8 cellular contexts compared by ENCODE assay signal in genomic region chr2:102841107-102841840, GRCh38.
DNase-seq lines count a peak whose midpoint lies in the region; ATAC-seq, FAIRE-seq and TF ChIP-seq lines count a peak whose summit lies in the region.

No MANE protein-coding gene starts in this region.

- no peaks in the 10 kb centered on the region for H3K9me3 Mint-ChIP-seq in Calu3 (ENCODE audit: low read depth, unreplicated experiment)
- H3K9me3 Mint-ChIP-seq in stimulated activated memory B cell treated with anti-CD40 and anti-IgM and Interleukin-4, amounts not matched to agents 10 μg/mL and 1 μg/mL and 100 μg/mL, for 72 hours: no peaks in the 10 kb centered on the region

- H3K27ac Mint-ChIP-seq in Calu3 (ENCODE audit: unreplicated experiment): no peak overlapping the region
- H3K27ac Mint-ChIP-seq in stimulated activated memory B cell treated with anti-CD40 and anti-IgM and Interleukin-4, amounts not matched to agents 10 μg/mL and 1 μg/mL and 100 μg/mL, for 72 hours: no peak overlapping the region

- peak overlapping the region; percentile 71 for H2AFZ ChIP-seq in OCI-LY3 (ENCODE audit: low read depth, low read length)

- TF ChIP-seq CTCF in Calu3 (IDR thresholded peaks at IDR 0.05; ENCODE audit: unreplicated experiment): peak; percentile 30
- TF ChIP-seq CTCF in OCI-LY3 (IDR thresholded peaks at IDR 0.05; ENCODE audit: low read depth, low read length): peak; percentile 60
- TF ChIP-seq CTCF in bronchial epithelial cell (IDR thresholded peaks at IDR 0.05; ENCODE audit: insufficient read depth, low read length, severe bottlenecking): peak; percentile 66

- H4K20me1 ChIP-seq in OCI-LY3 (ENCODE audit: insufficient read depth, low read length): no peaks in the 10 kb centered on the region

- no peak overlapping the region for H3K4me3 Mint-ChIP-seq in Calu3 (ENCODE audit: low read depth, unreplicated experiment)
- H3K4me3 Mint-ChIP-seq in stimulated activated memory B cell treated with anti-CD40 and anti-IgM and Interleukin-4, amounts not matched to agents 10 μg/mL and 1 μg/mL and 100 μg/mL, for 72 hours: no peak overlapping the region

- H3K79me2 ChIP-seq in OCI-LY3 (ENCODE audit: low read length): no peaks in the 10 kb centered on the region

- no TSS peak for BruUV-seq in Calu3 (replicated peaks; lab: Mats Ljungman, UMichigan)

- H3K27ac ChIP-seq in OCI-LY3 (ENCODE audit: low read length): no peak overlapping the region

- DNase-seq in Calu3 (peak; percentile 63), GM19239 (ENCODE audit: insufficient read length, low spot score) (peak; percentile 8), bronchial epithelial cell (ENCODE audit: low read depth) (peak; percentile 38), kidney tubule cell (ENCODE audit: low spot score) (peak; percentile 65)

- H3K4me3 ChIP-seq in OCI-LY3 (ENCODE audit: low read length): no peak overlapping the region
- no peak overlapping the region for H3K4me3 ChIP-seq in bronchial epithelial cell (ENCODE audit: low read depth, low read length)

- H3K36me3 Mint-ChIP-seq in Calu3 (ENCODE audit: insufficient read depth, unreplicated experiment): no peaks in the 10 kb centered on the region
- no peaks in the 10 kb centered on the region for H3K36me3 Mint-ChIP-seq in stimulated activated memory B cell treated with anti-CD40 and anti-IgM and Interleukin-4, amounts not matched to agents 10 μg/mL and 1 μg/mL and 100 μg/mL, for 72 hours

- no peaks in the 10 kb centered on the region for H3K9me3 ChIP-seq in OCI-LY3 (ENCODE audit: insufficient read depth, low read length)

- H3K4me1 Mint-ChIP-seq in Calu3 (ENCODE audit: low read depth, unreplicated experiment): no peaks in the 10 kb centered on the region
- no peaks in the 10 kb centered on the region for H3K4me1 Mint-ChIP-seq in stimulated activated memory B cell treated with anti-CD40 and anti-IgM and Interleukin-4, amounts not matched to agents 10 μg/mL and 1 μg/mL and 100 μg/mL, for 72 hours

- H3K4me2 ChIP-seq in OCI-LY3 (ENCODE audit: low read length): no peak overlapping the region

- peaks cover 3% of the 10 kb centered on the region; the same call in 1 of the 2 replicates for H3K4me1 ChIP-seq in OCI-LY3 (ENCODE audit: low read length)

- H3K9ac ChIP-seq in OCI-LY3 (ENCODE audit: low read length): no peak overlapping the region

- intact Hi-C loops in Calu3 (cut with micrococcal nuclease; ENCODE audit: unreplicated experiment): loop anchor here (10.0 kb wide), 1 partner anchor 324 kb away; no protein-coding TSS in a partner anchor

- H3K27me3 ChIP-seq in OCI-LY3 (ENCODE audit: low read depth, low read length) (no peaks in the 10 kb centered on the region), bronchial epithelial cell (ENCODE audit: control insufficient read depth, insufficient read depth, low read length) (no peaks in the 10 kb centered on the region)

- ATAC-seq in HG03521 (IDR thresholded peaks at IDR 0.05; ENCODE audit: unreplicated experiment) (peak; percentile 57), HG03457 (IDR thresholded peaks at IDR 0.05; ENCODE audit: unreplicated experiment) (no peak)
- peak; percentile 62 for ATAC-seq in stimulated activated memory B cell treated with anti-CD40 and anti-IgM and Interleukin-4, amounts not matched to agents 10 μg/mL and 1 μg/mL and 100 μg/mL, for 72 hours

- H3K36me3 ChIP-seq in OCI-LY3 (replicated peaks; ENCODE audit: low read depth, low read length): no peaks in the 10 kb centered on the region
- no peaks in the 10 kb centered on the region for H3K36me3 ChIP-seq in bronchial epithelial cell (ENCODE audit: control insufficient read depth, insufficient read depth, low read length)

- FAIRE-seq in GM19239 (lab: Jason Lieb, UNC) (peak; percentile 33), bronchial epithelial cell (lab: Jason Lieb, UNC) (no peak)

- no peaks in the 10 kb centered on the region for H3K27me3 Mint-ChIP-seq in Calu3 (ENCODE audit: unreplicated experiment)
- H3K27me3 Mint-ChIP-seq in stimulated activated memory B cell treated with anti-CD40 and anti-IgM and Interleukin-4, amounts not matched to agents 10 μg/mL and 1 μg/mL and 100 μg/mL, for 72 hours: peaks cover 6% of the 10 kb centered on the region

- CTCF ChIA-PET in Calu3 (lab: Charles Lee): no interaction called here

Comparison
In these comparisons a context has a peak if more than half of its experiments do, and no peak if none do; other contexts are left out.
1. DNase-seq: peak in every context shown above with its lines; median percentile 65 in kidney tubule cell; 63 in Calu3; 38 in bronchial epithelial cell; 8 in GM19239.